In the genomic region with DNA sequence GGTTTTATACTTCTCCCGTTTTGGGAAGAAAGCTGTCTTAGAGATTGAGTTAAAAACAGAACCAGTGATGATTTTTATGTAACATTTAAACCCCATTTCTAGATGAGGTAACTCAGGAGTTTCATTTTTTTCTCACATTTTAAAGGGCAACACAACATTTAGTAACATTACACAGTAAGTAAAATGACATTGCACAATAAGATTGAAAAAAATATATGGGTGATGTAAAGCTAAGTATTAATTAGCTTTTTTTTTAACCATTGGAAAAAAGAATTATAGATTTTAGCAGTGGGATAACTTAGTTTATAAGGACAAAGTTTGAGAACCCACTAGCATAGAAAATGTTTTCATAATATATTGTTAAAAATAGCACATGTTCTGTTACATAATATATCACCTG, we compare ENCODE assay signal across 23 cellular contexts.
"Had no signal": no experiment of that assay in that cellular context is flagged by ENCODE, and none has a peak within 500 bp of the region (broad histone marks: within the 10 kb centered on the region; RNA-seq: fewer than 3 reads in every experiment).

No MANE protein-coding gene starts in this region.

- H3K27me3 Mint-ChIP-seq: naive thymus-derived CD8-positive, alpha-beta T cell; stimulated activated memory B cell treated with anti-CD40 and anti-IgM and Interleukin-4, amounts not matched to agents 10 μg/mL and 1 μg/mL and 100 μg/mL, for 72 hours had no signal

- ATAC-seq: left ventricle myocardium superior; lower lobe of right lung; naive thymus-derived CD8-positive, alpha-beta T cell; psoas muscle; right cardiac atrium; stimulated activated memory B cell treated with anti-CD40 and anti-IgM and Interleukin-4, amounts not matched to agents 10 μg/mL and 1 μg/mL and 100 μg/mL, for 72 hours; stimulated activated naive CD8-positive, alpha-beta T cell treated with anti-CD3 and anti-CD28 coated beads, Interleukin-15, Interleukin-2, amounts not matched to agents 100 U/mL and 50 U/mL, for 24 hours had no signal

- H3K4me1 ChIP-seq: lower lobe of right lung, sigmoid colon, spleen, testis, tibial artery, upper lobe of left lung had no signal

- H3K27ac ChIP-seq: lower lobe of right lung, psoas muscle, sigmoid colon, spleen, testis, tibial artery, upper lobe of left lung had no signal

- H3K9me3 Mint-ChIP-seq: immature natural killer cell; naive thymus-derived CD8-positive, alpha-beta T cell; nephron progenitor cell; stimulated activated memory B cell treated with anti-CD40 and anti-IgM and Interleukin-4, amounts not matched to agents 10 μg/mL and 1 μg/mL and 100 μg/mL, for 72 hours had no signal

- H3K27ac Mint-ChIP-seq: stimulated activated memory B cell treated with anti-CD40 and anti-IgM and Interleukin-4, amounts not matched to agents 10 μg/mL and 1 μg/mL and 100 μg/mL, for 72 hours had no signal

- H3K4me1 Mint-ChIP-seq: immature natural killer cell had no signal

- H3K4me3 ChIP-seq: dorsolateral prefrontal cortex, lower lobe of right lung, psoas muscle, sigmoid colon, spleen, testis, tibial artery, upper lobe of left lung had no signal

- H3K9me3 ChIP-seq: lower lobe of right lung, psoas muscle, sigmoid colon, spleen, testis, tibial artery, upper lobe of left lung had no signal

- H3K27me3 ChIP-seq: dorsolateral prefrontal cortex, sigmoid colon, spleen, testis, tibial artery, upper lobe of left lung had no signal

- H3K4me3 Mint-ChIP-seq: immature natural killer cell; naive thymus-derived CD8-positive, alpha-beta T cell; nephron progenitor cell; stimulated activated memory B cell treated with anti-CD40 and anti-IgM and Interleukin-4, amounts not matched to agents 10 μg/mL and 1 μg/mL and 100 μg/mL, for 72 hours had no signal

- FAIRE-seq: keratinocyte, urothelium cell line had no signal

- DNase-seq: dorsolateral prefrontal cortex; effector CD4-positive, alpha-beta T cell; hypothalamus; immature natural killer cell; left ventricle myocardium superior; lower lobe of right lung; naive thymus-derived CD8-positive, alpha-beta T cell; nephron progenitor cell; nucleus accumbens; posterior cingulate gyrus; psoas muscle; right cardiac atrium; sigmoid colon; spleen; stimulated activated CD4-positive, alpha-beta T cell treated with anti-CD3 and anti-CD28 coated beads, Interleukin-4, amount 100 ng/mL, for 4 hours; stimulated activated naive CD8-positive, alpha-beta T cell treated with anti-CD3 and anti-CD28 coated beads, Interleukin-15, Interleukin-2, amounts not matched to agents 100 U/mL and 50 U/mL, for 24 hours; substantia nigra; testis; tibial artery; upper lobe of left lung had no signal
